Comparison of ENCODE assay signal across 18 cellular contexts in the genomic region with DNA sequence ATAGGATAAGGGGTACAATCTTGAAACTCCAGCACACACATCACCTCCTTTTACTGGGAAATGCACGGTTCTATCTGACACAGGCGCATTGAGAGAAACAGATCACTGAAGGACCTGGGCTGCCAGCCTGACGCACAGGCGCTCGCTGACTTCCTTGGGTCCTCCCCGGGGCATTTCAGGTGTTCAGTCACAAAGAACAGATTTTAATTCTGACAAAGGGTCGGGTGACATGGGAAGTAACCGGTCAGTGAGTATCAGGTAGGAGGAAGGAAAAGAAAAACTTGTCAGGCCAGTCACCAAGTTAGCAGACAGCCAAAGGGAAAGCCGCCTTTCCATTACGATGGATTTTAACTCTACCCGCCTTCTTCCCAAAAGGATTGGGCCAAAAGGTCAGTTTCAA. TPM values are rescaled to one million over a fixed set of nuclear protein-coding genes. Genes with fewer than 3 reads are reported as not detected.
DNase-seq lines count a peak whose midpoint lies in the region; ATAC-seq and TF ChIP-seq lines count a peak whose summit lies in the region.
"Had no signal": no experiment of that assay in that cellular context is flagged by ENCODE, and none has a peak within 500 bp of the region (broad histone marks: within the 10 kb centered on the region; RNA-seq: fewer than 3 reads in every experiment).

No MANE protein-coding gene starts in this region.

- CTCF ChIA-PET in PC-9 (lab: Charles Lee), result no interaction called here

- no peak overlapping the region for H3K4me3 Mint-ChIP-seq in stimulated activated naive B cell treated with anti-CD40 and anti-IgM and Interleukin-4, amounts not matched to agents 10 μg/mL and 1 μg/mL and 100 μg/mL, for 72 hours
- H3K4me3 Mint-ChIP-seq: CD4-positive, CD25-positive, alpha-beta regulatory T cell had no signal

- peaks cover 88% of the 10 kb centered on the region for H3K36me3 ChIP-seq in BLaER1
- H3K36me3 ChIP-seq in PC-9 (ENCODE audit: low read depth), result no peaks in the 10 kb centered on the region
- H3K36me3 ChIP-seq in parathyroid adenoma (ENCODE audit: control insufficient read depth, insufficient read depth, low read length), result no peaks in the 10 kb centered on the region
- H3K36me3 ChIP-seq: Peyer's patch had no signal

- peaks cover 10% of the 10 kb centered on the region; the same call in 1 of the 2 replicates for H3K9me3 ChIP-seq in BLaER1
- H3K9me3 ChIP-seq in PC-9 (ENCODE audit: insufficient read depth, low read depth), result no peaks in the 10 kb centered on the region
- no peaks in the 10 kb centered on the region for H3K9me3 ChIP-seq in parathyroid adenoma (ENCODE audit: control insufficient read depth, low read length)
- H3K9me3 ChIP-seq: Peyer's patch had no signal

- no peaks in the 10 kb centered on the region for H3K9me3 Mint-ChIP-seq in stimulated activated naive B cell treated with anti-CD40 and anti-IgM and Interleukin-4, amounts not matched to agents 10 μg/mL and 1 μg/mL and 100 μg/mL, for 72 hours
- H3K9me3 Mint-ChIP-seq: CD4-positive, CD25-positive, alpha-beta regulatory T cell had no signal

- peaks cover 0 to 1% of the 10 kb centered on the region in 2 donors for H3K36me3 Mint-ChIP-seq in stimulated activated naive B cell treated with anti-CD40 and anti-IgM and Interleukin-4, amounts not matched to agents 10 μg/mL and 1 μg/mL and 100 μg/mL, for 72 hours
- H3K36me3 Mint-ChIP-seq: CD4-positive, CD25-positive, alpha-beta regulatory T cell had no signal

- no TSS peak for BruUV-seq in PC-9 (replicated peaks; lab: Mats Ljungman, UMichigan)

- H3K79me2 ChIP-seq in PC-9 (ENCODE audit: low read depth) (no peaks in the 10 kb centered on the region), parathyroid adenoma (peaks cover 47% of the 10 kb centered on the region)

- H3K4me3 ChIP-seq in BLaER1 (no peak overlapping the region), PC-9 (no peak overlapping the region), parathyroid adenoma (ENCODE audit: low read depth, low read length) (no peak overlapping the region)
- H3K4me3 ChIP-seq: K562, Peyer's patch had no signal

- H3F3A ChIP-seq in PC-9 (ENCODE audit: insufficient read depth, low read depth), result peaks cover 3% of the 10 kb centered on the region; the same call in 1 of the 2 replicates

- H3K9me2 ChIP-seq in PC-9 (ENCODE audit: insufficient read depth), result no peaks in the 10 kb centered on the region

- ATAC-seq in stimulated activated naive B cell treated with anti-CD40 and anti-IgM and Interleukin-4, amounts not matched to agents 10 μg/mL and 1 μg/mL and 100 μg/mL, for 72 hours (replicated peaks), result no peak
- ATAC-seq: K562 had no signal

- H3K4me1 Mint-ChIP-seq in stimulated activated naive B cell treated with anti-CD40 and anti-IgM and Interleukin-4, amounts not matched to agents 10 μg/mL and 1 μg/mL and 100 μg/mL, for 72 hours, result peaks cover 3 to 29% of the 10 kb centered on the region in 2 donors
- H3K4me1 Mint-ChIP-seq: CD4-positive, CD25-positive, alpha-beta regulatory T cell had no signal

- no peak overlapping the region for H3K27ac Mint-ChIP-seq in stimulated activated naive B cell treated with anti-CD40 and anti-IgM and Interleukin-4, amounts not matched to agents 10 μg/mL and 1 μg/mL and 100 μg/mL, for 72 hours
- H3K27ac Mint-ChIP-seq: CD4-positive, CD25-positive, alpha-beta regulatory T cell had no signal

- H3K27me3 ChIP-seq in BLaER1 (no peaks in the 10 kb centered on the region), PC-9 (ENCODE audit: insufficient read depth, low read depth) (no peaks in the 10 kb centered on the region), parathyroid adenoma (ENCODE audit: control insufficient read depth, insufficient read depth, low read length) (no peaks in the 10 kb centered on the region)
- H3K27me3 ChIP-seq: Peyer's patch had no signal

- no peak for TF ChIP-seq CTCF in PC-9 (conservative IDR thresholded peaks at IDR 0.05)
- TF ChIP-seq CTCF in parathyroid adenoma (IDR thresholded peaks at IDR 0.05), result no peak

- H3K4me1 ChIP-seq in BLaER1, result peaks cover 60% of the 10 kb centered on the region
- H3K4me1 ChIP-seq in PC-9 (replicated peaks; ENCODE audit: insufficient read depth), result peaks cover 20% of the 10 kb centered on the region
- peaks cover 4% of the 10 kb centered on the region for H3K4me1 ChIP-seq in parathyroid adenoma
- H3K4me1 ChIP-seq: Peyer's patch had no signal

- H3K27me3 Mint-ChIP-seq in stimulated activated naive B cell treated with anti-CD40 and anti-IgM and Interleukin-4, amounts not matched to agents 10 μg/mL and 1 μg/mL and 100 μg/mL, for 72 hours, result peaks cover 0 to 5% of the 10 kb centered on the region in 2 donors

- H4K20me1 ChIP-seq in BLaER1 (peaks cover 96% of the 10 kb centered on the region), PC-9 (ENCODE audit: insufficient read depth) (no peaks in the 10 kb centered on the region)

- no peak overlapping the region for H3K9ac ChIP-seq in BLaER1
- H3K9ac ChIP-seq in parathyroid adenoma, result no peak overlapping the region

- H3K27ac ChIP-seq in BLaER1 (peak overlapping the region; percentile 35; the same call in 1 of the 2 replicates), PC-9 (peak overlapping the region; percentile 69), parathyroid adenoma (peak overlapping the region; percentile 13)
- H3K27ac ChIP-seq: Peyer's patch had no signal

- DNase-seq in PC-9 (peak; percentile 42 to 85), kidney tubule cell (ENCODE audit: low spot score) (peak; percentile 67), hepatic stellate cell (ENCODE audit: low spot score) (no peak), MV-4-11 (lab: John Stamatoyannopoulos, UW) (no peak), amygdala (lab: John Stamatoyannopoulos, UW) (no peak)
- DNase-seq in stimulated activated naive B cell treated with anti-CD40 and anti-IgM and Interleukin-4, amounts not matched to agents 10 μg/mL and 1 μg/mL and 100 μg/mL, for 72 hours, result no peak
- DNase-seq: CD4-positive, CD25-positive, alpha-beta regulatory T cell; DMS79 treated with DMSO at 0.1 percent for 48 hours; GDM1; NCI-H1092; NCI-H1694; NCI-H446; NCI-H774; Peyer's patch; SHP77 had no signal

- intact Hi-C loops in PC-9 (cut with micrococcal nuclease; ENCODE audit: unreplicated experiment), result no loop called here

- H3K4me2 ChIP-seq in BLaER1, result no peak overlapping the region
- peak overlapping the region; percentile 38 for H3K4me2 ChIP-seq in PC-9
- H3K4me2 ChIP-seq in parathyroid adenoma (ENCODE audit: low read length), result peak overlapping the region; percentile 58

- POLR2A ChIA-PET in PC-9 (lab: Charles Lee; ENCODE audit: unreplicated experiment), result no interaction called here

- H2AFZ ChIP-seq in PC-9 (no peak overlapping the region), parathyroid adenoma (no peak overlapping the region)

RNA-seq across cellular contexts. Expression of a gene that starts 39.6 kb away (rescaled TPM):
- 9.3 and 18.9 TPM in 2 replicates for total RNA-seq in PC-9 (2021)

Comparison
In these comparisons a context has a peak if more than half of its experiments do, and no peak if none do; other contexts are left out.
1. H3K27ac ChIP-seq: peak in every context shown above with its lines; median percentile 69 in PC-9; 35 in BLaER1; 13 in parathyroid adenoma.
2. DNase-seq: peak in PC-9 (2 of 2) and kidney tubule cell (single experiment); none in hepatic stellate cell (single experiment), MV-4-11 (single experiment), amygdala (0 of 56) and stimulated activated naive B cell treated with anti-CD40 and anti-IgM and Interleukin-4, amounts not matched to agents 10 μg/mL and 1 μg/mL and 100 μg/mL, for 72 hours (single experiment).